In the genomic region with DNA sequence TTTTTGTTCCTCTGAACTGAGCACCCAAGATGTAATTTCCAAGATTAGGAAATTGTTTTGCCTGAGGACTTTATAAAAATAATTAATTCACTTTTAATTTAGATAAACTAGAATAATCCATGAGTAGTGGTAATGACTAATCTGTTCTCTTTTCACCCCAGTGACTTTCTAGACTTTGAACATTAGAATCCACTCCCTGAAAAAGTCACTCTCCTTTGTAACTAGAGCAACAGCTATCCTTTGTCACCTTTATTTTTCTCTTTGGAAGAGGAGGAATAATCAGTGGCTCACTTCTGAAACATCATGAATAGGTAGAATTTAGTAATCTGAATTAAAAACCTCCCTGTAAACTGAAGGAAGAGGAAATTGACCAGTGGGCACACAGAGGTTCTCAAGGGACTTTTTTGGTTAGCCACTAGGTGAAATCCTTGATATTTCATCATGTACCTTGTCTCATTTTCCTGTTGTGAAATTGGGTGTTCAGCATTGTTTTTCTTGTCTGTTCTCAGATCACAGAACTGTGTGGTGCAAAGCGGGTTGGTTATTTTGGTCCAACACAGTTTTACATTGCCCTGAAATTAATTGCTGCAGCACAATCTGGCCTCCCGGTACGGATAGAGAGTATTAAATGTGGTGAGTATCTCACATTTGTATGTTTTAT, we compare ENCODE assay signal across 24 cellular contexts. TPM values are rescaled to one million over a fixed set of nuclear protein-coding genes. Genes with fewer than 3 reads are reported as not detected.
DNase-seq lines count a peak whose midpoint lies in the region; FAIRE-seq and TF ChIP-seq lines count a peak whose summit lies in the region.
"Had no signal": no experiment of that assay in that cellular context is flagged by ENCODE, and none has a peak within 500 bp of the region (broad histone marks: within the 10 kb centered on the region; RNA-seq: fewer than 3 reads in every experiment).

No MANE protein-coding gene starts in this region.

- H3K27me3 Mint-ChIP-seq in MCF 10A (ENCODE audit: insufficient read depth, unreplicated experiment), result peaks cover 89% of the 10 kb centered on the region

- no peaks in the 10 kb centered on the region for H3K9me3 Mint-ChIP-seq in MCF 10A (ENCODE audit: unreplicated experiment)
- H3K9me3 Mint-ChIP-seq: activated CD4-positive, alpha-beta T cell treated with anti-CD3 and anti-CD28 coated beads, Interleukin-2, amount 10 ng/mL, durations not matched to agents 7 days and 5 days; effector memory CD8-positive, alpha-beta T cell; T-cell had no signal

- no peaks in the 10 kb centered on the region for H4K20me1 ChIP-seq in SK-N-SH (ENCODE audit: insufficient read depth)

- no peaks in the 10 kb centered on the region for H3F3A ChIP-seq in SK-N-SH (replicated peaks; ENCODE audit: insufficient read depth)

- TF ChIP-seq CTCF in MCF 10A (IDR thresholded peaks at IDR 0.05; ENCODE audit: unreplicated experiment) (no peak), breast epithelium (IDR thresholded peaks at IDR 0.05) (no peak), bronchial epithelial cell (IDR thresholded peaks at IDR 0.05; ENCODE audit: insufficient read depth, low read length, severe bottlenecking) (no peak), uterus (IDR thresholded peaks at IDR 0.05) (no peak), SK-N-SH (IDR thresholded peaks at IDR 0.05) (no peak)

- no peaks in the 10 kb centered on the region for H3K9me3 ChIP-seq in breast epithelium
- H3K9me3 ChIP-seq in uterus, result no peaks in the 10 kb centered on the region
- H3K9me3 ChIP-seq in SK-N-SH, result no peaks in the 10 kb centered on the region
- H3K9me3 ChIP-seq: MG63, mucosa of descending colon, vagina had no signal

- no peaks in the 10 kb centered on the region for H3K36me3 ChIP-seq in breast epithelium
- no peaks in the 10 kb centered on the region for H3K36me3 ChIP-seq in bronchial epithelial cell (ENCODE audit: control insufficient read depth, insufficient read depth, low read length)
- H3K36me3 ChIP-seq in uterus, result no peaks in the 10 kb centered on the region
- H3K36me3 ChIP-seq in SK-N-SH (replicated peaks in 1 of 2; ENCODE audit: control insufficient read depth in 1 of 2, insufficient read depth in 2 of 2, low read length in 1 of 2), result no peaks in the 10 kb centered on the region
- H3K36me3 ChIP-seq: MG63, vagina had no signal

- WGBS in SK-N-SH (ENCODE audit: low lambda C conversion rate), result 57% methylated on average over 3 of the region's 3 CpGs

- intact Hi-C loops in MCF 10A (cut with micrococcal nuclease) (loop anchor here (1.0 kb wide), 1 partner anchor 40 kb away; no protein-coding TSS in a partner anchor), breast epithelium (cut with DNase I; ENCODE audit: low total_unique reads) (no loop called here), uterus (cut with DNase I; ENCODE audit: low total_unique reads) (no loop called here)

- CTCF ChIA-PET in MCF 10A (lab: Yijun Ruan, JAX), result interaction anchor here (0.6 to 0.9 kb wide), 3 partner anchors 41 to 562 kb away, joined by 3 read pairs; no protein-coding TSS in a partner anchor
- CTCF ChIA-PET in SK-N-SH (lab: Yijun Ruan, JAX), result interaction anchor here (1.0 to 1.5 kb wide), 2 partner anchors 35 to 41 kb away, joined by 3 to 5 read pairs; no protein-coding TSS in a partner anchor

- no peak for TF ChIP-seq RAD21 in SK-N-SH (IDR thresholded peaks at IDR 0.05; ENCODE audit: low read length)

- no peak overlapping the region for H2AFZ ChIP-seq in SK-N-SH (ENCODE audit: low read depth)

- H3K27ac ChIP-seq in breast epithelium (no peak overlapping the region), uterus (peak overlapping the region; percentile 0 to 32), SK-N-SH (ENCODE audit: low read depth in 2 of 2, low read length in 1 of 2) (no peak overlapping the region)
- H3K27ac ChIP-seq: C4-2B, vagina had no signal

- H3K4me2 ChIP-seq in SK-N-SH, result no peak overlapping the region

- DNase-seq in MCF 10A (ENCODE audit: unreplicated experiment) (peak; percentile 69), breast epithelium (ENCODE audit: low spot score in 2 of 2) (no peak), bronchial epithelial cell (ENCODE audit: low read depth) (peak; percentile 22), kidney glomerular epithelial cell (lab: John Stamatoyannopoulos, UW) (peak; percentile 1), uterus (no peak), hepatic stellate cell (ENCODE audit: low spot score) (no peak), SK-N-SH (no peak)
- DNase-seq in activated naive CD4-positive, alpha-beta T cell (lab: John Stamatoyannopoulos, UW), result no peak
- DNase-seq: activated CD4-positive, alpha-beta T cell treated with anti-CD3 and anti-CD28 coated beads, Interleukin-2, amount 10 ng/mL, durations not matched to agents 7 days and 5 days; activated gamma-delta T cell; DMS153; effector memory CD8-positive, alpha-beta T cell; GDM1; HCEC 1CT; hypothalamus; IMR-90; MG63; mucosa of descending colon; NCI-H187 treated with DMSO at 0.1 percent for 48 hours; NCI-H446; T-cell had no signal

- no peaks in the 10 kb centered on the region for H3K79me2 ChIP-seq in SK-N-SH (ENCODE audit: insufficient read depth)

- H3K4me1 Mint-ChIP-seq in MCF 10A (ENCODE audit: insufficient read depth, unreplicated experiment), result peaks cover 13% of the 10 kb centered on the region

- H3K36me3 Mint-ChIP-seq in MCF 10A (ENCODE audit: insufficient read depth, unreplicated experiment), result no peaks in the 10 kb centered on the region
- H3K36me3 Mint-ChIP-seq: T-cell had no signal

- H3K27me3 ChIP-seq in breast epithelium, result peaks cover 0 to 38% of the 10 kb centered on the region in 2 donors
- H3K27me3 ChIP-seq in bronchial epithelial cell (ENCODE audit: control insufficient read depth, insufficient read depth, low read length), result no peaks in the 10 kb centered on the region
- no peaks in the 10 kb centered on the region for H3K27me3 ChIP-seq in uterus
- H3K27me3 ChIP-seq in SK-N-SH (ENCODE audit: insufficient read depth), result no peaks in the 10 kb centered on the region; the same call in 1 of the 2 replicates
- H3K27me3 ChIP-seq: MG63, vagina had no signal

- no peak overlapping the region for H3K4me3 ChIP-seq in breast epithelium
- no peak overlapping the region for H3K4me3 ChIP-seq in bronchial epithelial cell (ENCODE audit: low read depth, low read length)
- H3K4me3 ChIP-seq in uterus, result no peak overlapping the region
- H3K4me3 ChIP-seq in SK-N-SH (ENCODE audit: low read depth in 2 of 2, low read length in 1 of 2), result no peak overlapping the region
- H3K4me3 ChIP-seq: MG63, mucosa of descending colon, vagina had no signal

- no peaks in the 10 kb centered on the region for H3K4me1 ChIP-seq in breast epithelium
- no peaks in the 10 kb centered on the region for H3K4me1 ChIP-seq in uterus
- no peaks in the 10 kb centered on the region for H3K4me1 ChIP-seq in SK-N-SH (ENCODE audit: control insufficient read depth in 1 of 2, insufficient read depth in 2 of 2, low read depth in 1 of 2, low read length in 1 of 2)
- H3K4me1 ChIP-seq: vagina had no signal

- BruUV-seq in MCF 10A (replicated peaks; lab: Mats Ljungman, UMichigan), result no TSS peak

- POLR2A ChIA-PET in MCF 10A (lab: Yijun Ruan, JAX) (interaction anchor here (0.7 kb wide), 1 partner anchor 33 kb away, joined by 3 read pairs; no protein-coding TSS in a partner anchor), SK-N-SH (lab: Yijun Ruan, JAX) (no interaction called here)

- TF ChIP-seq POLR2A in breast epithelium (IDR thresholded peaks at IDR 0.05) (no peak), uterus (IDR thresholded peaks at IDR 0.05) (no peak)

- peak overlapping the region; percentile 71 for H3K4me3 Mint-ChIP-seq in MCF 10A (ENCODE audit: unreplicated experiment)
- H3K4me3 Mint-ChIP-seq: activated CD4-positive, alpha-beta T cell treated with anti-CD3 and anti-CD28 coated beads, Interleukin-2, amount 10 ng/mL, durations not matched to agents 7 days and 5 days; effector memory CD8-positive, alpha-beta T cell; T-cell had no signal

- no peak overlapping the region for H3K9ac ChIP-seq in SK-N-SH

- TF ChIP-seq EP300 in SK-N-SH (IDR thresholded peaks at IDR 0.05; ENCODE audit: borderline replicate concordance in 1 of 2, low read depth in 1 of 2, low read length in 1 of 2), result no peak

- no peak for FAIRE-seq in bronchial epithelial cell (lab: Jason Lieb, UNC)
- FAIRE-seq: GM12891 had no signal

- no peaks in the 10 kb centered on the region for H3K9me2 ChIP-seq in SK-N-SH

- peak overlapping the region; percentile 85 for H3K27ac Mint-ChIP-seq in MCF 10A (ENCODE audit: low read depth, unreplicated experiment)
- H3K27ac Mint-ChIP-seq: activated CD4-positive, alpha-beta T cell treated with anti-CD3 and anti-CD28 coated beads, Interleukin-2, amount 10 ng/mL, durations not matched to agents 7 days and 5 days; effector memory CD8-positive, alpha-beta T cell; T-cell had no signal

TF ChIP-seq in SK-N-SH, 30 proteins besides CTCF, POLR2A, EP300 and RAD21:
- TF ChIP-seq, protein P1, sequence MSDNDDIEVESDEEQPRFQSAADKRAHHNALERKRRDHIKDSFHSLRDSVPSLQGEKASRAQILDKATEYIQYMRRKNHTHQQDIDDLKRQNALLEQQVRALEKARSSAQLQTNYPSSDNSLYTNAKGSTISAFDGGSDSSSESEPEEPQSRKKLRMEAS (IDR thresholded peaks at IDR 0.05; ENCODE audit: low read depth), result no peak
- TF ChIP-seq GATA2 (CRISPR knock-in tag; IDR thresholded peaks at IDR 0.05), result no peak
- TF ChIP-seq FOXM1 (IDR thresholded peaks at IDR 0.05; ENCODE audit: low read depth), result no peak
- no peak for TF ChIP-seq MXI1 (IDR thresholded peaks at IDR 0.05; ENCODE audit: low read depth, low read length)
- TF ChIP-seq SMC3 (IDR thresholded peaks at IDR 0.05; ENCODE audit: low read depth, low read length), result no peak
- TF ChIP-seq TCF12 (IDR thresholded peaks at IDR 0.05), result no peak
- TF ChIP-seq RXRA (IDR thresholded peaks at IDR 0.05; ENCODE audit: borderline replicate concordance, low read depth), result no peak
- TF ChIP-seq, protein P2, sequence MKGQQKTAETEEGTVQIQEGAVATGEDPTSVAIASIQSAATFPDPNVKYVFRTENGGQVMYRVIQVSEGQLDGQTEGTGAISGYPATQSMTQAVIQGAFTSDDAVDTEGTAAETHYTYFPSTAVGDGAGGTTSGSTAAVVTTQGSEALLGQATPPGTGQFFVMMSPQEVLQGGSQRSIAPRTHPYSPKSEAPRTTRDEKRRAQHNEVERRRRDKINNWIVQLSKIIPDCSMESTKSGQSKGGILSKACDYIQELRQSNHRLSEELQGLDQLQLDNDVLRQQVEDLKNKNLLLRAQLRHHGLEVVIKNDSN (IDR thresholded peaks at IDR 0.05; ENCODE audit: borderline replicate concordance, low read depth), result no peak
- no peak for TF ChIP-seq SIN3A (IDR thresholded peaks at IDR 0.05; ENCODE audit: borderline replicate concordance, low read depth, low read length)
- TF ChIP-seq JUND (IDR thresholded peaks at IDR 0.05), result no peak

RNA-seq across cellular contexts. Expression of a gene that starts 59.4 kb away (rescaled TPM):
- total RNA-seq in MCF 10A (2022) (6.9 and 8.1 TPM in 2 replicates), breast epithelium (10 to 100 TPM in 2 of 3 donors, 1 to 10 TPM in 1; 9.6 to 21.4 (median 13.1) TPM), bronchial epithelial cell (0.38 and 0.79 TPM in 2 replicates), uterus (10 to 100 TPM; 18.2 to 68.4 (median 20.2) TPM)
- polyA plus RNA-seq in SK-N-SH (2012; rRNA removed), result 0.62 and 0.73 TPM in 2 replicates
- polyA plus RNA-seq in SK-N-SH (2012; cell fraction: cytosol; rRNA removed), result 0.71 and 0.77 TPM in 2 replicates
- 0.39 and 0.50 TPM in 2 replicates for polyA plus RNA-seq in SK-N-SH (2012; cell fraction: nucleus; rRNA removed)
- total RNA-seq: activated CD4-positive, alpha-beta T cell treated with anti-CD3 and anti-CD28 coated beads, Interleukin-2, amount 10 ng/mL, durations not matched to agents 7 days and 5 days had no signal

Comparison
In these comparisons a context has a peak if more than half of its experiments do, and no peak if none do; other contexts are left out.
1. DNase-seq: peak in MCF 10A (single experiment), bronchial epithelial cell (single experiment) and kidney glomerular epithelial cell (single experiment); none in breast epithelium (0 of 2), uterus (0 of 2), activated naive CD4-positive, alpha-beta T cell (0 of 4), hepatic stellate cell (single experiment) and SK-N-SH (single experiment).
2. H3K27ac ChIP-seq: peak in uterus (2 of 2); none in breast epithelium (0 of 2) and SK-N-SH (0 of 2).